ENCODE assay signal across 1 cellular context in the genomic region with DNA sequence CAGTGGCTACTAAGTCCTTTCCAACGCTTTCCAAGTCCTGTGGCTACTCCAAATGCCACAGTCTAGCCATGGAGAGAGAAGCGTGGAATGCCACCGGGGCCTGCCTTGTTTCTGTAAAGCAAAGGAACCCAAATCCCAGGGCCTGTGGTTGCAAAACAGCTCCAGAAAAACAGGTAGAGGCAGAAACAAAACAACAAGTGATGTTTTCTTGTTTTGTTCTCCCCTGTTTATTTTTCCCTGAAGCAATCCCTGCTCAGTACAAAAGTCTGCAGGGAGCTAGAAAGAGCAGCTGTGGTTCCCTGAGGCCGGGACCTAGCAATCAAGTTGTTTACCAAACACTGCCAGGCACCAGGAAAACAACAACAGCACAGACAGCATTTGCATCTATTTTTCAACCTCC.
TF ChIP-seq lines count a peak whose summit lies in the region.

No MANE protein-coding gene starts in this region.

TF ChIP-seq in GM23338, 12 proteins besides CTCF, POLR2A, EP300 and RAD21 (continued from another document):
- no peak for TF ChIP-seq STAT1 (IDR thresholded peaks at IDR 0.05; ENCODE audit: unreplicated experiment)
